In genomic region chr4:111699163-111699562, GRCh38 we compare ENCODE assay signal across 28 cellular contexts.
"Had no signal": no experiment of that assay in that cellular context is flagged by ENCODE, and none has a peak within 500 bp of the region (broad histone marks: within the 10 kb centered on the region; RNA-seq: fewer than 3 reads in every experiment).

No MANE protein-coding gene starts in this region.

- H3K4me1 ChIP-seq: left lung, lower lobe of right lung, prostate gland, tibial nerve, uterus had no signal

- H3K27me3 ChIP-seq: left lung, ovary, sigmoid colon, tibial nerve, uterus had no signal

- H3K4me2 ChIP-seq: smooth muscle cell had no signal

- H3K4me3 ChIP-seq: left lung, lower lobe of right lung, mucosa of descending colon, ovary, prostate gland, sigmoid colon, smooth muscle cell, tibial nerve, uterus had no signal

- H3K36me3 ChIP-seq: left lung, lower lobe of right lung, ovary, prostate gland, sigmoid colon, tibial nerve, uterus had no signal

- H3K27ac ChIP-seq: left lung, lower lobe of right lung, ovary, prostate gland, sigmoid colon, tibial nerve, uterus had no signal

- DNase-seq: hypothalamus; immature natural killer cell; kidney; left colon; left lung; lower lobe of right lung; mammary epithelial cell; mesenchymal stem cell; mucosa of descending colon; naive thymus-derived CD4-positive, alpha-beta T cell; ovary; posterior cingulate gyrus; retina; right cardiac atrium; sigmoid colon; stimulated activated CD4-positive, alpha-beta T cell treated with anti-CD3 and anti-CD28 coated beads, Interleukin-1b, Interleukin-23, amount 100 ng/mL, for 48 hours; stimulated activated CD4-positive, alpha-beta T cell treated with anti-CD3 and anti-CD28 coated beads, Interleukin-2, amount 100 ng/mL, for 48 hours; stimulated activated CD4-positive, alpha-beta T cell treated with anti-CD3 and anti-CD28 coated beads, Interleukin-4, amount 100 ng/mL, for 4 hours; stimulated activated CD8-positive, alpha-beta memory T cell treated with anti-CD3 and anti-CD28 coated beads, Interleukin-4, amount 100 ng/mL, for 48 hours; stimulated activated naive CD4-positive, alpha-beta T cell treated with Interleukin-2 at 50 U/mL for 16 hours; stimulated activated naive CD8-positive, alpha-beta T cell treated with anti-CD3 and anti-CD28 coated beads, Interleukin-15, amount 100 ng/mL, for 72 hours; substantia nigra; uterus had no signal

- ATAC-seq: left colon; left lung; lower lobe of right lung; mucosa of descending colon; naive thymus-derived CD4-positive, alpha-beta T cell; natural killer cell treated with Interleukin-12 subunit alpha and Interleukin-12 subunit beta and Interleukin-15 and Interleukin-18, amount 100 ng/mL, for 72 hours; right cardiac atrium; stimulated activated memory B cell treated with anti-CD40 and anti-IgM and Interleukin-4, amounts not matched to agents 10 μg/mL and 1 μg/mL and 100 μg/mL, for 72 hours; stimulated activated naive CD8-positive, alpha-beta T cell treated with anti-CD3 and anti-CD28 coated beads, Interleukin-15, amount 100 ng/mL, for 72 hours had no signal

- H3K9me3 ChIP-seq: left lung, lower lobe of right lung, mucosa of descending colon, ovary, prostate gland, sigmoid colon, tibial nerve, uterus had no signal

- FAIRE-seq: kidney had no signal
